ENCODE assay signal across 1 cellular context in genomic region chr1:3348196-3348865, GRCh38.
TF ChIP-seq lines count a peak whose summit lies in the region.

No MANE protein-coding gene starts in this region.

TF ChIP-seq in HepG2, 621 proteins besides CTCF, POLR2A, EP300 and RAD21 (continued from another document):
- no peak for TF ChIP-seq ZNF646 (CRISPR knock-in tag; IDR thresholded peaks at IDR 0.05)
- TF ChIP-seq HNRNPL (IDR thresholded peaks at IDR 0.05; ENCODE audit: low read depth, low read length): peak; percentile 96
- no peak for TF ChIP-seq GABPA (IDR thresholded peaks at IDR 0.05; ENCODE audit: low read depth, low read length)
- TF ChIP-seq GABPA (CRISPR knock-in tag; IDR thresholded peaks at IDR 0.05; ENCODE audit: low read depth): no peak
- no peak for TF ChIP-seq STAG1 (CRISPR knock-in tag; IDR thresholded peaks at IDR 0.05)
- TF ChIP-seq TP53 (CRISPR knock-in tag; conservative IDR thresholded peaks at IDR 0.05): no peak
- TF ChIP-seq HNF4A (CRISPR knock-in tag; IDR thresholded peaks at IDR 0.05): 0 out of 2 replicates have a peak, but pooled peaks have one; percentile 8
- TF ChIP-seq MIER2 (CRISPR knock-in tag; IDR thresholded peaks at IDR 0.05): no peak
- TF ChIP-seq MBD4 (IDR thresholded peaks at IDR 0.05; ENCODE audit: borderline replicate concordance, low read length): no peak
- TF ChIP-seq TBL1XR1 (IDR thresholded peaks at IDR 0.05; ENCODE audit: borderline replicate concordance, low read length, partially characterized antibody): no peak
- peak; percentile 50; the same call in 1 of the 2 replicates for TF ChIP-seq PATZ1 (CRISPR knock-in tag; IDR thresholded peaks at IDR 0.05)
- TF ChIP-seq KDM5B (CRISPR knock-in tag; IDR thresholded peaks at IDR 0.05; ENCODE audit: borderline replicate concordance): no peak
- 0 out of 2 replicates have a peak, but pooled peaks have one; percentile 20 for TF ChIP-seq ZBTB7B (CRISPR knock-in tag; IDR thresholded peaks at IDR 0.05)
- 0 out of 2 replicates have a peak, but pooled peaks have one; percentile 19 for TF ChIP-seq TCF7 (IDR thresholded peaks at IDR 0.05; ENCODE audit: low read depth)
- TF ChIP-seq ZNF333 (CRISPR knock-in tag; IDR thresholded peaks at IDR 0.05; ENCODE audit: borderline replicate concordance): no peak
- no peak for TF ChIP-seq ZNF563 (CRISPR knock-in tag; IDR thresholded peaks at IDR 0.05)
- TF ChIP-seq CERS6 (CRISPR knock-in tag; IDR thresholded peaks at IDR 0.05): no peak
- peak; percentile 38; the same call in 1 of the 2 replicates for TF ChIP-seq ZBTB33 (CRISPR knock-in tag; IDR thresholded peaks at IDR 0.05)
- no peak for TF ChIP-seq SALL1 (CRISPR knock-in tag; IDR thresholded peaks at IDR 0.05)
- no peak for TF ChIP-seq NFE2L2 (IDR thresholded peaks at IDR 0.05; ENCODE audit: low read length)
- no peak for TF ChIP-seq BCL6 (CRISPR knock-in tag; IDR thresholded peaks at IDR 0.05)
